ENCODE assay signal across 11 cellular contexts in the genomic region with DNA sequence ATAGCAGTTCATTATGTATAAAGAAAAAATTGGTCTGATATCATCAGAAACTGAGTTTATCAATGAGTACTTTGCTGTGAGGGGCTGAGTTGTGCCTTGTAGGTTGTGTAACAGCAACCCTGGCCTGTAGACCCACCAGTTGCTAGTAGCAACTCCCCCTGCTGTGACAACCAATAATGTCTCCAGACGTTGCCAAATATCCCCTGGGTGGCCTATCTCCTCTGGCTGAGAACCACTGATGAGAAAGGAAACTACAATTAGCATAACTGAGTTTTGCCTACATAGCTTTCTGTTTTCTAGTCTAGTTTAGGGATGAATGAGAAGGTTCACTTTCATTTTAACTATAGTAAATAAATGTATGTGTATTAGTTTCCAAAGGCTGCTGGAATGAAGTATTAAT.
DNase-seq lines count a peak whose midpoint lies in the region; ATAC-seq and TF ChIP-seq lines count a peak whose summit lies in the region.
"Had no signal": no experiment of that assay in that cellular context is flagged by ENCODE, and none has a peak within 500 bp of the region (broad histone marks: within the 10 kb centered on the region; RNA-seq: fewer than 3 reads in every experiment).

No MANE protein-coding gene starts in this region.

- WGBS in heart right ventricle, 2 donors = 9 to 18% methylated on average over 1 of the region's 1 CpG

- H3K36me3 ChIP-seq in heart right ventricle = no peaks in the 10 kb centered on the region

- H3K27ac ChIP-seq in heart right ventricle = no peak overlapping the region

- H3K27me3 ChIP-seq in heart right ventricle = no peaks in the 10 kb centered on the region

- peaks cover 0 to 4% (median 0%) of the 10 kb centered on the region in 11 donors for H3K9me3 ChIP-seq in heart right ventricle

- ATAC-seq in GM18511 (IDR thresholded peaks at IDR 0.05; ENCODE audit: unreplicated experiment) (peak; percentile 86), GM19452 (IDR thresholded peaks at IDR 0.05; ENCODE audit: unreplicated experiment) (peak; percentile 76), HG02938 (IDR thresholded peaks at IDR 0.05; ENCODE audit: unreplicated experiment) (peak; percentile 98), heart right ventricle (no peak)

- H3K4me3 ChIP-seq in heart right ventricle (no peak overlapping the region), foreskin fibroblast (ENCODE audit: low read depth in 1 of 2, low read length in 2 of 2) (no peak overlapping the region)

- peaks cover 0 to 13% (median 4%) of the 10 kb centered on the region in 9 donors for H3K4me1 ChIP-seq in heart right ventricle

- TF ChIP-seq CTCF in heart right ventricle (IDR thresholded peaks at IDR 0.05) = no peak
- no peak for TF ChIP-seq CTCF in foreskin fibroblast (IDR thresholded peaks at IDR 0.05; ENCODE audit: low read depth, low read length)

- DNase-seq in NAMALWA (ENCODE audit: low spot score) (peak; percentile 3), GM19240 (ENCODE audit: insufficient read length, low spot score) (no peak), GOT3 (lab: John Stamatoyannopoulos, UW) (no peak), heart right ventricle (no peak), foreskin fibroblast (no peak)
- DNase-seq: DMS153, midbrain, NCI-H187 had no signal

- intact Hi-C loops in heart right ventricle (cut with DNase I) = no loop called here

Comparison
In these comparisons a context has a peak if more than half of its experiments do, and no peak if none do; other contexts are left out.
1. ATAC-seq: peak in GM18511 (single experiment), GM19452 (single experiment) and HG02938 (single experiment); none in heart right ventricle (0 of 8).